ENCODE assay signal across 31 cellular contexts in genomic region chr1:171623651-171624331, GRCh38. TPM values are rescaled to one million over a fixed set of nuclear protein-coding genes. Genes with fewer than 3 reads are reported as not detected.
"Had no signal": no experiment of that assay in that cellular context is flagged by ENCODE, and none has a peak within 500 bp of the region (broad histone marks: within the 10 kb centered on the region; RNA-seq: fewer than 3 reads in every experiment).

No MANE protein-coding gene starts in this region.

- H3K9me3 ChIP-seq: ascending aorta, SJCRH30 had no signal

- H3K27ac ChIP-seq: ascending aorta, cardiac muscle cell, SJCRH30, SK-N-MC, WERI-Rb-1 had no signal

- H3K4me3 ChIP-seq: ascending aorta, cardiac muscle cell, SJCRH30, SK-N-MC had no signal

- H3K27me3 ChIP-seq: ascending aorta, cardiac muscle cell, SJCRH30 had no signal

- H3K9me3 Mint-ChIP-seq: activated CD4-positive, alpha-beta T cell treated with anti-CD3 and anti-CD28 coated beads, Interleukin-2, amount 10 ng/mL, durations not matched to agents 7 days and 5 days; activated naive CD4-positive, alpha-beta T cell treated with anti-CD3 and anti-CD28 coated beads, Interleukin-2, amount 50 U/mL, for 24 hours; activated naive CD8-positive, alpha-beta T cell treated with anti-CD3 and anti-CD28 coated beads, Interleukin-2, amount 10 ng/mL, durations not matched to agents 7 days and 5 days; activated T-cell treated with anti-CD3 and anti-CD28 coated beads, Interleukin-2, amount 50 U/mL, for 24 hours; activated T-helper 2 cell treated with anti-CD3 and anti-CD28 coated beads, Interferon-gamma antibody, Interleukin-2, Interleukin-4, amounts not matched to agents 10 μg/mL and 5 μg/mL and 100 μg/mL, durations not matched to agents 14 hours and 24 hours and 36 hours had no signal

- H3K27me3 Mint-ChIP-seq: activated naive CD4-positive, alpha-beta T cell treated with anti-CD3 and anti-CD28 coated beads, Interleukin-2, amount 50 U/mL, for 24 hours had no signal

- H3K4me1 Mint-ChIP-seq: activated CD4-positive, alpha-beta T cell treated with anti-CD3 and anti-CD28 coated beads, Interleukin-2, amount 10 ng/mL, durations not matched to agents 7 days and 5 days; activated naive CD4-positive, alpha-beta T cell treated with anti-CD3 and anti-CD28 coated beads, Interleukin-2, amount 50 U/mL, for 24 hours; activated naive CD8-positive, alpha-beta T cell treated with anti-CD3 and anti-CD28 coated beads, Interleukin-2, amount 10 ng/mL, durations not matched to agents 7 days and 5 days had no signal

- ATAC-seq: activated CD8-positive, alpha-beta T cell treated with anti-CD3 and anti-CD28 coated beads, Interleukin-2, amount 10 ng/mL, durations not matched to agents 7 days and 5 days had no signal

- H3K36me3 ChIP-seq: ascending aorta, cardiac muscle cell, SJCRH30, WERI-Rb-1 had no signal

- H3K27ac Mint-ChIP-seq: activated CD4-positive, alpha-beta T cell treated with anti-CD3 and anti-CD28 coated beads, Interleukin-2, amount 10 ng/mL, durations not matched to agents 7 days and 5 days; activated CD8-positive, alpha-beta T cell treated with anti-CD3 and anti-CD28 coated beads, Interleukin-2, amount 10 ng/mL, durations not matched to agents 7 days and 5 days; activated naive CD4-positive, alpha-beta T cell treated with anti-CD3 and anti-CD28 coated beads, Interleukin-2, amount 50 U/mL, for 24 hours; activated naive CD8-positive, alpha-beta T cell treated with anti-CD3 and anti-CD28 coated beads, Interleukin-2, amount 10 ng/mL, durations not matched to agents 7 days and 5 days; activated T-cell treated with anti-CD3 and anti-CD28 coated beads, Interleukin-2, amount 50 U/mL, for 24 hours; activated T-helper 2 cell treated with anti-CD3 and anti-CD28 coated beads, Interferon-gamma antibody, Interleukin-2, Interleukin-4, amounts not matched to agents 10 μg/mL and 5 μg/mL and 100 μg/mL, durations not matched to agents 14 hours and 24 hours and 36 hours had no signal

- H3K4me3 Mint-ChIP-seq: activated CD4-positive, alpha-beta T cell treated with anti-CD3 and anti-CD28 coated beads, Interleukin-2, amount 10 ng/mL, durations not matched to agents 7 days and 5 days; activated CD8-positive, alpha-beta T cell treated with anti-CD3 and anti-CD28 coated beads, Interleukin-2, amount 10 ng/mL, durations not matched to agents 7 days and 5 days; activated naive CD4-positive, alpha-beta T cell treated with anti-CD3 and anti-CD28 coated beads, Interleukin-2, amount 50 U/mL, for 24 hours; activated naive CD8-positive, alpha-beta T cell treated with anti-CD3 and anti-CD28 coated beads, Interleukin-2, amount 10 ng/mL, durations not matched to agents 7 days and 5 days; activated T-cell treated with anti-CD3 and anti-CD28 coated beads, Interleukin-2, amount 50 U/mL, for 24 hours had no signal

- H3K4me1 ChIP-seq: ascending aorta, SJCRH30 had no signal

- DNase-seq: activated CD4-positive, alpha-beta T cell treated with anti-CD3 and anti-CD28 coated beads, Interleukin-2, amount 10 ng/mL, durations not matched to agents 7 days and 5 days; activated CD4-positive, alpha-beta T cell treated with anti-CD3 and anti-CD28 coated beads, Interleukin-2, amount 50 U/mL, for 48 hours; activated CD8-positive, alpha-beta T cell treated with anti-CD3 and anti-CD28 coated beads, Interleukin-2, amount 10 ng/mL, durations not matched to agents 7 days and 5 days; activated gamma-delta T cell; activated naive CD4-positive, alpha-beta T cell treated with Interleukin-2 at 50 U/mL for 16 hours; activated naive CD8-positive, alpha-beta T cell treated with anti-CD3 and anti-CD28 coated beads, Interleukin-2, amount 10 ng/mL, durations not matched to agents 7 days and 5 days; activated T-cell treated with anti-CD3 and anti-CD28 coated beads, Interleukin-2, amount 50 U/mL, for 24 hours; amygdala; KG1; NCI-H1105; NCI-H1417 treated with DMSO at 0.1 percent for 48 hours; NCI-H187 treated with DMSO at 0.1 percent for 48 hours; NCI-H2081; NCI-H226; NCI-H446 treated with DMSO at 0.1 percent for 48 hours; NCI-H524; NCI-H69; OCI-M1; SHP77; SJCRH30; T1000; WERI-Rb-1 had no signal

- H3K36me3 Mint-ChIP-seq: activated naive CD4-positive, alpha-beta T cell treated with anti-CD3 and anti-CD28 coated beads, Interleukin-2, amount 50 U/mL, for 24 hours; activated naive CD8-positive, alpha-beta T cell treated with anti-CD3 and anti-CD28 coated beads, Interleukin-2, amount 10 ng/mL, durations not matched to agents 7 days and 5 days had no signal

RNA-seq across cellular contexts. Expression of gene MYOCOS, which starts 1.7 kb away (rescaled TPM):
- total RNA-seq: ascending aorta, cardiac muscle cell, LHCN-M2, SJCRH30 had no signal
- polyA plus RNA-seq: adipose tissue had no signal

RNA-seq across cellular contexts. Expression of gene MYOC, which starts 28.7 kb away (rescaled TPM):
- total RNA-seq: activated CD4-positive, alpha-beta T cell treated with anti-CD3 and anti-CD28 coated beads, Interleukin-2, amount 10 ng/mL, durations not matched to agents 7 days and 5 days; activated CD8-positive, alpha-beta T cell treated with anti-CD3 and anti-CD28 coated beads, Interleukin-2, amount 10 ng/mL, durations not matched to agents 7 days and 5 days; activated naive CD8-positive, alpha-beta T cell treated with anti-CD3 and anti-CD28 coated beads, Interleukin-2, amount 10 ng/mL, durations not matched to agents 7 days and 5 days; activated T-helper 2 cell treated with anti-CD3 and anti-CD28 coated beads, Interferon-gamma antibody, Interleukin-2, Interleukin-4, amounts not matched to agents 10 μg/mL and 5 μg/mL and 100 μg/mL, durations not matched to agents 14 hours and 24 hours and 36 hours; LHCN-M2; SJCRH30; T-helper 1 cell treated with Interleukin-12 subunit alpha and Interleukin-12 subunit beta and Interleukin-4 antibody, amounts not matched to agents 30 ng/mL and 1 ng/mL, for 36 hours; T-helper 2 cell treated with Interferon-gamma antibody and Interleukin-4, amounts not matched to agents 100 ng/mL and 5 ng/mL, for 36 hours had no signal
- polyA plus RNA-seq: cardiac muscle cell had no signal
